ENCODE assay signal across 8 cellular contexts in genomic region chr5:322281-322941, GRCh38. TPM values are rescaled to one million over a fixed set of nuclear protein-coding genes. Genes with fewer than 3 reads are reported as not detected.
DNase-seq lines count a peak whose midpoint lies in the region; ATAC-seq, FAIRE-seq and TF ChIP-seq lines count a peak whose summit lies in the region.

No MANE protein-coding gene starts in this region.

- no peaks in the 10 kb centered on the region for H3K79me2 ChIP-seq in keratinocyte (ENCODE audit: control insufficient read depth, insufficient read depth, low read length)
- no peaks in the 10 kb centered on the region for H3K79me2 ChIP-seq in mesendoderm (ENCODE audit: control insufficient read depth, insufficient read depth, low read length)

- no peak for TF ChIP-seq POLR2A in body of pancreas (IDR thresholded peaks at IDR 0.05)

- peak; percentile 22 for ATAC-seq in activated CD8-positive, alpha-beta T cell treated with anti-CD3 and anti-CD28 coated beads, Interleukin-2, amount 10 ng/mL, durations not matched to agents 7 days and 5 days
- ATAC-seq in body of pancreas (no peak), GM18861 (IDR thresholded peaks at IDR 0.05; ENCODE audit: unreplicated experiment) (no peak)

- no peak overlapping the region for H4K8ac ChIP-seq in mesendoderm (ENCODE audit: low read depth, low read length)

- CTCF ChIA-PET in activated CD8-positive, alpha-beta T cell treated with anti-CD3 and anti-CD28 coated beads, Interleukin-2, amount 10 ng/mL, durations not matched to agents 7 days and 5 days (lab: Charles Lee) = interaction anchor here (1.0 to 1.5 kb wide), 2 partner anchors 122 to 150 kb away, joined by 3 read pairs; no protein-coding TSS in a partner anchor

- H3K4ac ChIP-seq in mesendoderm (ENCODE audit: low read depth, low read length) = no peak overlapping the region

- POLR2A ChIA-PET in activated CD8-positive, alpha-beta T cell treated with anti-CD3 and anti-CD28 coated beads, Interleukin-2, amount 10 ng/mL, durations not matched to agents 7 days and 5 days (lab: Charles Lee) = no interaction called here

- H3K27ac Mint-ChIP-seq in activated CD8-positive, alpha-beta T cell treated with anti-CD3 and anti-CD28 coated beads, Interleukin-2, amount 10 ng/mL, durations not matched to agents 7 days and 5 days = peak overlapping the region; percentile 75

- H2BK5ac ChIP-seq in mesendoderm (ENCODE audit: low read length) = no peak overlapping the region

- intact Hi-C loops in body of pancreas (cut with DNase I) = no loop called here

- H4K5ac ChIP-seq in mesendoderm (ENCODE audit: low read length) = no peak overlapping the region

- no peaks in the 10 kb centered on the region for H3K9me3 Mint-ChIP-seq in activated CD8-positive, alpha-beta T cell treated with anti-CD3 and anti-CD28 coated beads, Interleukin-2, amount 10 ng/mL, durations not matched to agents 7 days and 5 days (ENCODE audit: insufficient read depth)

- peaks cover 20% of the 10 kb centered on the region for H3K27me3 ChIP-seq in HAP-1 (ENCODE audit: low read depth)
- peaks cover 47% of the 10 kb centered on the region for H3K27me3 ChIP-seq in keratinocyte (ENCODE audit: control insufficient read depth, extremely low read depth, insufficient read depth, low read length)
- H3K27me3 ChIP-seq in mesendoderm (ENCODE audit: insufficient read depth, low read length, poor library complexity) = peaks cover 29% of the 10 kb centered on the region
- H3K27me3 ChIP-seq in body of pancreas = peaks cover 0 to 25% of the 10 kb centered on the region in 2 donors

- no peak for FAIRE-seq in keratinocyte (lab: Jason Lieb, UNC)

- TF ChIP-seq CTCF in keratinocyte (optimal IDR thresholded peaks at IDR 0.05 in 1 of 3, IDR thresholded peaks at IDR 0.05 in 1 of 3, conservative IDR thresholded peaks at IDR 0.05 in 1 of 3; ENCODE audit: extremely low read depth in 1 of 3, insufficient read depth in 2 of 3, low read length in 3 of 3) (no peak), body of pancreas (IDR thresholded peaks at IDR 0.05) (no peak)

- peak overlapping the region; percentile 41 for H3K4me3 ChIP-seq in HAP-1
- H3K4me3 ChIP-seq in keratinocyte (ENCODE audit: control insufficient read depth in 2 of 3, extremely low read depth in 1 of 3, insufficient read depth in 2 of 3, low read depth in 1 of 3, low read length in 3 of 3) = peak overlapping the region in 2 of 3 experiments; percentile 4 to 34
- H3K4me3 ChIP-seq in mesendoderm (ENCODE audit: low read length) = no peak overlapping the region
- H3K4me3 ChIP-seq in body of pancreas = no peak overlapping the region

- H2AK5ac ChIP-seq in mesendoderm (ENCODE audit: low read length) = no peak overlapping the region

- H3K4me2 ChIP-seq in keratinocyte (ENCODE audit: control insufficient read depth, extremely low read depth, insufficient read depth, low read depth, low read length) (peak overlapping the region; percentile 70), mesendoderm (ENCODE audit: low read length) (no peak overlapping the region)

- dilution Hi-C loops in keratinocyte (cut with MboI; ENCODE audit: extremely low pct_ligation_motif_present, low sequenced_read_pairs) = no loop called here

- no peak overlapping the region for H2BK120ac ChIP-seq in mesendoderm (ENCODE audit: low read depth, low read length)

- H3K4me1 Mint-ChIP-seq in activated CD8-positive, alpha-beta T cell treated with anti-CD3 and anti-CD28 coated beads, Interleukin-2, amount 10 ng/mL, durations not matched to agents 7 days and 5 days (ENCODE audit: low read depth) = peaks cover 48% of the 10 kb centered on the region

- H2AFZ ChIP-seq in keratinocyte (ENCODE audit: control insufficient read depth, low read length) = no peak overlapping the region

- H3K36me3 Mint-ChIP-seq in activated CD8-positive, alpha-beta T cell treated with anti-CD3 and anti-CD28 coated beads, Interleukin-2, amount 10 ng/mL, durations not matched to agents 7 days and 5 days (ENCODE audit: low read depth) = peaks cover 33% of the 10 kb centered on the region

- no CpG with 5 or more reads among the region's 56 CpGs for WGBS in mesendoderm (ENCODE audit: extremely low coverage, insufficient coverage, low lambda C conversion rate)
- 37 to 59% methylated on average over 16 to 53 of the region's 56 CpGs for WGBS in body of pancreas, 2 donors

- in situ Hi-C loops in HAP-1 (cut with MboI; ENCODE audit: low sequenced_read_pairs) = no loop called here

- H3K23ac ChIP-seq in mesendoderm (ENCODE audit: low read length) = no peak overlapping the region

- H3K4me3 Mint-ChIP-seq in activated CD8-positive, alpha-beta T cell treated with anti-CD3 and anti-CD28 coated beads, Interleukin-2, amount 10 ng/mL, durations not matched to agents 7 days and 5 days = peak overlapping the region; percentile 79

- H3K79me1 ChIP-seq in mesendoderm (ENCODE audit: low read length) = no peaks in the 10 kb centered on the region

- no peaks in the 10 kb centered on the region for H3K9me1 ChIP-seq in keratinocyte (ENCODE audit: control insufficient read depth, extremely low read depth, insufficient read depth, low read length)

- no peak overlapping the region for H3K56ac ChIP-seq in mesendoderm (ENCODE audit: low read length)

- peaks cover 2% of the 10 kb centered on the region for H3K27me3 Mint-ChIP-seq in activated CD8-positive, alpha-beta T cell treated with anti-CD3 and anti-CD28 coated beads, Interleukin-2, amount 10 ng/mL, durations not matched to agents 7 days and 5 days (ENCODE audit: low read depth)

- no peak overlapping the region for H3K18ac ChIP-seq in mesendoderm (ENCODE audit: low read length)

- no peaks in the 10 kb centered on the region for H3K4me1 ChIP-seq in HAP-1
- peaks cover 4% of the 10 kb centered on the region for H3K4me1 ChIP-seq in keratinocyte (ENCODE audit: control insufficient read depth, extremely low read depth, insufficient read depth, low read length)
- no peaks in the 10 kb centered on the region for H3K4me1 ChIP-seq in mesendoderm (ENCODE audit: control insufficient read depth, low read depth, low read length)
- peaks cover 25% of the 10 kb centered on the region for H3K4me1 ChIP-seq in body of pancreas

- H3K27ac ChIP-seq in keratinocyte (ENCODE audit: control insufficient read depth, insufficient read depth, low read length) (no peak overlapping the region), mesendoderm (ENCODE audit: low read depth, low read length) (no peak overlapping the region), body of pancreas (no peak overlapping the region)

- H3K9me3 ChIP-seq in HAP-1 (no peaks in the 10 kb centered on the region), keratinocyte (ENCODE audit: control insufficient read depth, low read depth, low read length) (no peaks in the 10 kb centered on the region), body of pancreas (no peaks in the 10 kb centered on the region)

- H4K20me1 ChIP-seq in keratinocyte (ENCODE audit: control insufficient read depth, extremely low read depth, insufficient read depth, low read length) = no peaks in the 10 kb centered on the region

- H3K9ac ChIP-seq in keratinocyte (ENCODE audit: control insufficient read depth, extremely low read depth, insufficient read depth, low read length) (no peak overlapping the region), mesendoderm (ENCODE audit: low read length) (no peak overlapping the region)

- H3K36me3 ChIP-seq in HAP-1 (replicated peaks) (no peaks in the 10 kb centered on the region), keratinocyte (ENCODE audit: control insufficient read depth in 2 of 2, extremely low read depth in 1 of 2, insufficient read depth in 2 of 2, low read length in 2 of 2) (no peaks in the 10 kb centered on the region), mesendoderm (ENCODE audit: control insufficient read depth, insufficient read depth, low read length) (no peaks in the 10 kb centered on the region), body of pancreas (replicated peaks in 1 of 2; ENCODE audit: insufficient read depth in 1 of 2, low read depth in 2 of 2) (no peaks in the 10 kb centered on the region)

- peak; percentile 78 for DNase-seq in ELR (ENCODE audit: low read depth)
- peak in 1 of 2 experiments; percentile 55 for DNase-seq in HAP-1 (ENCODE audit: low spot score in 2 of 2)
- DNase-seq in activated CD8-positive, alpha-beta T cell treated with anti-CD3 and anti-CD28 coated beads, Interleukin-2, amount 10 ng/mL, durations not matched to agents 7 days and 5 days = peak; percentile 63
- no peak for DNase-seq in keratinocyte (ENCODE audit: low read depth, low spot score)
- no peak for DNase-seq in HuH-7.5 (ENCODE audit: low spot score)
- no peak for DNase-seq in mesendoderm
- DNase-seq in body of pancreas = no peak

- no peak overlapping the region for H2BK15ac ChIP-seq in mesendoderm (replicated peaks; ENCODE audit: low read depth)

RNA-seq across cellular contexts. Expression of gene AHRR, which starts 0.9 kb away (rescaled TPM):
- 10 to 100 TPM; 56.1 to 57.2 TPM for total RNA-seq in activated CD8-positive, alpha-beta T cell treated with anti-CD3 and anti-CD28 coated beads, Interleukin-2, amount 10 ng/mL, durations not matched to agents 7 days and 5 days
- 0.23 to 0.51 TPM (median 0.24 TPM) in 3 replicates for polyA plus RNA-seq in keratinocyte
- polyA plus RNA-seq in keratinocyte (2011; ENCODE audit: low read depth) = 0.40 TPM
- polyA plus RNA-seq in keratinocyte (2011; cell fraction: cytosol; rRNA removed) = 0.16 and 0.26 TPM in 2 replicates
- polyA plus RNA-seq in keratinocyte (2011; cell fraction: nucleus; rRNA removed) = 0.61 and 0.84 TPM in 2 replicates
- 0.59 and 0.64 TPM in 2 replicates for polyA plus RNA-seq in keratinocyte (2012; ENCODE audit: low replicate concordance)
- 0.20 to 0.59 TPM (median 0.42 TPM) in 3 replicates for polyA minus RNA-seq in keratinocyte
- polyA minus RNA-seq in keratinocyte (2011; cell fraction: cytosol; rRNA and poly(A)+ RNA removed) = 0.38 TPM
- 0.32 and 2.1 TPM in 2 replicates for polyA minus RNA-seq in keratinocyte (2011; cell fraction: nucleus; rRNA and poly(A)+ RNA removed)
- 0.17 TPM for polyA plus RNA-seq in mesendoderm (2013, experiment 1 of 2)
- polyA plus RNA-seq in mesendoderm (2013, experiment 2 of 2) = 0.22 TPM
- total RNA-seq in body of pancreas = under 1 TPM; 0.26 to 0.33 TPM

RNA-seq across cellular contexts. Expression of gene PDCD6, which starts 51.0 kb away (rescaled TPM):
- 100 to 1,000 TPM in 1 of 2 experiments, 10 to 100 TPM in 1; 96.1 to 101 TPM for total RNA-seq in activated CD8-positive, alpha-beta T cell treated with anti-CD3 and anti-CD28 coated beads, Interleukin-2, amount 10 ng/mL, durations not matched to agents 7 days and 5 days
- polyA plus RNA-seq in keratinocyte = 276 to 329 TPM (median 309 TPM) in 3 replicates
- polyA plus RNA-seq in keratinocyte (2011; ENCODE audit: low read depth) = 118 TPM
- 264 and 313 TPM in 2 replicates for polyA plus RNA-seq in keratinocyte (2011; cell fraction: cytosol; rRNA removed)
- polyA plus RNA-seq in keratinocyte (2011; cell fraction: nucleus; rRNA removed) = 201 and 202 TPM in 2 replicates
- polyA plus RNA-seq in keratinocyte (2012; ENCODE audit: low replicate concordance) = 192 and 230 TPM in 2 replicates
- 225 to 246 TPM (median 233 TPM) in 3 replicates for polyA minus RNA-seq in keratinocyte
- 130 TPM for polyA minus RNA-seq in keratinocyte (2011; cell fraction: cytosol; rRNA and poly(A)+ RNA removed)
- polyA minus RNA-seq in keratinocyte (2011; cell fraction: nucleus; rRNA and poly(A)+ RNA removed) = 51.4 and 70.7 TPM in 2 replicates
- 67.4 TPM for polyA plus RNA-seq in mesendoderm (2013, experiment 1 of 2)
- 65.6 TPM for polyA plus RNA-seq in mesendoderm (2013, experiment 2 of 2)
- 10 to 100 TPM; 43.1 to 49.4 TPM for total RNA-seq in body of pancreas

Comparison
In these comparisons a context has a peak if more than half of its experiments do, and no peak if none do; other contexts are left out.
1. DNase-seq: peak in ELR (single experiment) and activated CD8-positive, alpha-beta T cell treated with anti-CD3 and anti-CD28 coated beads, Interleukin-2, amount 10 ng/mL, durations not matched to agents 7 days and 5 days (single experiment); none in keratinocyte (single experiment), HuH-7.5 (single experiment), mesendoderm (single experiment) and body of pancreas (0 of 4).
2. H3K4me3 ChIP-seq: peak in HAP-1 (single experiment) and keratinocyte (2 of 3); none in mesendoderm (single experiment) and body of pancreas (0 of 2).
3. RNA of gene AHRR, which starts 0.9 kb away (total RNA-seq): 56.1 to 57.2 TPM in activated CD8-positive, alpha-beta T cell treated with anti-CD3 and anti-CD28 coated beads, Interleukin-2, amount 10 ng/mL, durations not matched to agents 7 days and 5 days; 0.26 to 0.33 TPM in body of pancreas; every median in the first group is over 10 times any median in the second.